Comparison of ENCODE assay signal across 1 cellular context in the genomic region with DNA sequence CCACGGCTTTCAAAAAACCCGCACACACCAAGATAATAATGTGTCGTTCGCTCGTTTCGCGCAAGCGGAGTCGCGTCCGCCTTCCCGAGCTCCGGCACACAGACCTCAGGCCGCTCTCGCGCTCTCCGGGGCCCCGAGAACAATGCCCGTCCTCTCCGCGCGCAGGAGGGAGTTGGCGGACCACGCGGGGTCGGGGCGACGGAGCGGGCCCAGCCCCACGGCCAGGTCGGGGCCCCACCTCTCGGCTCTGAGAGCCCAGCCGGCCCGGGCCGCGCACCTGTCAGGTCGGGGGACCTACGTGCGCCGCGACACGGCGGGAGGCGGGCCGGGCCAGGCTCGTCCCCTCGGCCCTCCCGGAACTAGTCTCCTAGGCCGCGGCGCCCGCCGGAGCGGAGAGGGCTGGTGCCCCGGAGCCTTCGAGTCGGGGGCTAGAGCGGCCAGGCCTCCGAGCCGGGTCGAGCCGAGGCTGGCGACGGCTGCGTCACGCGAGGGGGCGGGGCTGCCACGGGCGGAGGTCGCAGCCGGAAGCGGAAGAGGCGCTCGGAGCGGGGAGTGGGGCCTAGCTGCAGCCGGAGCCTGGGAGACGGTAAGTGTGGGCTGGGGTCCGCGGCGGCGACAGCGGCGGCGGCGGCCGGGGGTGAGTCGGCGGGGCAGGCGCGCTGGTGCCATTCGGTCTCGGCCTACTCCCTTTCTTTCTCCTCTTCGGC.
A peak's percentile ranks its signal among the peaks of the same experiment; 100 is the strongest.
TF ChIP-seq lines count a peak whose summit lies in the region.

A gene (plus strand): TSS at position 524 of the 707 bp plus-strand sequence. CDS start 3,361 bp downstream, outside the sequence.

TF ChIP-seq in K562, 482 proteins besides CTCF, POLR2A, EP300 and RAD21 (continued from another document and continues in another):
- no peak for TF ChIP-seq MEIS2 (IDR thresholded peaks at IDR 0.05; ENCODE audit: partially characterized antibody)
- TF ChIP-seq RBM22 (IDR thresholded peaks at IDR 0.05; ENCODE audit: low read depth, low read length, poor library complexity, severe bottlenecking), result peak; percentile 58
- TF ChIP-seq EP400 (IDR thresholded peaks at IDR 0.05), result peak; percentile 62; the same call in 1 of the 2 replicates
- peak; percentile 72; the same call in 1 of the 2 replicates for TF ChIP-seq HNRNPL (IDR thresholded peaks at IDR 0.05; ENCODE audit: low read depth, low read length)
- peak in 2 of 3 experiments; percentile 39 to 49 for TF ChIP-seq YY1 (IDR thresholded peaks at IDR 0.05; ENCODE audit: borderline replicate concordance in 1 of 3, control insufficient read depth in 1 of 3, extremely low read depth in 1 of 3, insufficient read depth in 3 of 3, insufficient read length in 1 of 3, insufficient replicate concordance in 2 of 3, low read depth in 1 of 3, low read length in 2 of 3)
- TF ChIP-seq, protein P1, sequence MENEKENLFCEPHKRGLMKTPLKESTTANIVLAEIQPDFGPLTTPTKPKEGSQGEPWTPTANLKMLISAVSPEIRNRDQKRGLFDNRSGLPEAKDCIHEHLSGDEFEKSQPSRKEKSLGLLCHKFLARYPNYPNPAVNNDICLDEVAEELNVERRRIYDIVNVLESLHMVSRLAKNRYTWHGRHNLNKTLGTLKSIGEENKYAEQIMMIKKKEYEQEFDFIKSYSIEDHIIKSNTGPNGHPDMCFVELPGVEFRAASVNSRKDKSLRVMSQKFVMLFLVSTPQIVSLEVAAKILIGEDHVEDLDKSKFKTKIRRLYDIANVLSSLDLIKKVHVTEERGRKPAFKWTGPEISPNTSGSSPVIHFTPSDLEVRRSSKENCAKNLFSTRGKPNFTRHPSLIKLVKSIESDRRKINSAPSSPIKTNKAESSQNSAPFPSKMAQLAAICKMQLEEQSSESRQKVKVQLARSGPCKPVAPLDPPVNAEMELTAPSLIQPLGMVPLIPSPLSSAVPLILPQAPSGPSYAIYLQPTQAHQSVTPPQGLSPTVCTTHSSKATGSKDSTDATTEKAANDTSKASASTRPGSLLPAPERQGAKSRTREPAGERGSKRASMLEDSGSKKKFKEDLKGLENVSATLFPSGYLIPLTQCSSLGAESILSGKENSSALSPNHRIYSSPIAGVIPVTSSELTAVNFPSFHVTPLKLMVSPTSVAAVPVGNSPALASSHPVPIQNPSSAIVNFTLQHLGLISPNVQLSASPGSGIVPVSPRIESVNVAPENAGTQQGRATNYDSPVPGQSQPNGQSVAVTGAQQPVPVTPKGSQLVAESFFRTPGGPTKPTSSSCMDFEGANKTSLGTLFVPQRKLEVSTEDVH (IDR thresholded peaks at IDR 0.05; ENCODE audit: low read depth, partially characterized antibody), result peak; percentile 81
- TF ChIP-seq, protein P2, sequence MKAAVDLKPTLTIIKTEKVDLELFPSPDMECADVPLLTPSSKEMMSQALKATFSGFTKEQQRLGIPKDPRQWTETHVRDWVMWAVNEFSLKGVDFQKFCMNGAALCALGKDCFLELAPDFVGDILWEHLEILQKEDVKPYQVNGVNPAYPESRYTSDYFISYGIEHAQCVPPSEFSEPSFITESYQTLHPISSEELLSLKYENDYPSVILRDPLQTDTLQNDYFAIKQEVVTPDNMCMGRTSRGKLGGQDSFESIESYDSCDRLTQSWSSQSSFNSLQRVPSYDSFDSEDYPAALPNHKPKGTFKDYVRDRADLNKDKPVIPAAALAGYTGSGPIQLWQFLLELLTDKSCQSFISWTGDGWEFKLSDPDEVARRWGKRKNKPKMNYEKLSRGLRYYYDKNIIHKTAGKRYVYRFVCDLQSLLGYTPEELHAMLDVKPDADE (conservative IDR thresholded peaks at IDR 0.05; ENCODE audit: control insufficient read depth, low read depth, low read length), result peak; percentile 87
- TF ChIP-seq, protein P3, sequence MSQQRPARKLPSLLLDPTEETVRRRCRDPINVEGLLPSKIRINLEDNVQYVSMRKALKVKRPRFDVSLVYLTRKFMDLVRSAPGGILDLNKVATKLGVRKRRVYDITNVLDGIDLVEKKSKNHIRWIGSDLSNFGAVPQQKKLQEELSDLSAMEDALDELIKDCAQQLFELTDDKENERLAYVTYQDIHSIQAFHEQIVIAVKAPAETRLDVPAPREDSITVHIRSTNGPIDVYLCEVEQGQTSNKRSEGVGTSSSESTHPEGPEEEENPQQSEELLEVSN (IDR thresholded peaks at IDR 0.05; ENCODE audit: borderline replicate concordance in 1 of 2, extremely low read depth in 1 of 2, insufficient read depth in 1 of 2, insufficient read length in 1 of 2, low read depth in 1 of 2, low read length in 1 of 2, poor library complexity in 1 of 2, severe bottlenecking in 1 of 2), result peak; percentile 15 to 54
- TF ChIP-seq OTX1 (CRISPR knock-in tag; IDR thresholded peaks at IDR 0.05), result 0 out of 2 replicates have a peak, but pooled peaks have one; percentile 4
- peak; percentile 97 for TF ChIP-seq PHF20 (IDR thresholded peaks at IDR 0.05; ENCODE audit: partially characterized antibody)
- TF ChIP-seq, protein P4, sequence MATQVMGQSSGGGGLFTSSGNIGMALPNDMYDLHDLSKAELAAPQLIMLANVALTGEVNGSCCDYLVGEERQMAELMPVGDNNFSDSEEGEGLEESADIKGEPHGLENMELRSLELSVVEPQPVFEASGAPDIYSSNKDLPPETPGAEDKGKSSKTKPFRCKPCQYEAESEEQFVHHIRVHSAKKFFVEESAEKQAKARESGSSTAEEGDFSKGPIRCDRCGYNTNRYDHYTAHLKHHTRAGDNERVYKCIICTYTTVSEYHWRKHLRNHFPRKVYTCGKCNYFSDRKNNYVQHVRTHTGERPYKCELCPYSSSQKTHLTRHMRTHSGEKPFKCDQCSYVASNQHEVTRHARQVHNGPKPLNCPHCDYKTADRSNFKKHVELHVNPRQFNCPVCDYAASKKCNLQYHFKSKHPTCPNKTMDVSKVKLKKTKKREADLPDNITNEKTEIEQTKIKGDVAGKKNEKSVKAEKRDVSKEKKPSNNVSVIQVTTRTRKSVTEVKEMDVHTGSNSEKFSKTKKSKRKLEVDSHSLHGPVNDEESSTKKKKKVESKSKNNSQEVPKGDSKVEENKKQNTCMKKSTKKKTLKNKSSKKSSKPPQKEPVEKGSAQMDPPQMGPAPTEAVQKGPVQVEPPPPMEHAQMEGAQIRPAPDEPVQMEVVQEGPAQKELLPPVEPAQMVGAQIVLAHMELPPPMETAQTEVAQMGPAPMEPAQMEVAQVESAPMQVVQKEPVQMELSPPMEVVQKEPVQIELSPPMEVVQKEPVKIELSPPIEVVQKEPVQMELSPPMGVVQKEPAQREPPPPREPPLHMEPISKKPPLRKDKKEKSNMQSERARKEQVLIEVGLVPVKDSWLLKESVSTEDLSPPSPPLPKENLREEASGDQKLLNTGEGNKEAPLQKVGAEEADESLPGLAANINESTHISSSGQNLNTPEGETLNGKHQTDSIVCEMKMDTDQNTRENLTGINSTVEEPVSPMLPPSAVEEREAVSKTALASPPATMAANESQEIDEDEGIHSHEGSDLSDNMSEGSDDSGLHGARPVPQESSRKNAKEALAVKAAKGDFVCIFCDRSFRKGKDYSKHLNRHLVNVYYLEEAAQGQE (CRISPR knock-in tag; IDR thresholded peaks at IDR 0.05; ENCODE audit: low read depth), result peak; percentile 12; the same call in 1 of the 2 replicates
- TF ChIP-seq ETV5 (CRISPR knock-in tag; IDR thresholded peaks at IDR 0.05; ENCODE audit: low read depth), result peak; percentile 92
- TF ChIP-seq, protein P5, sequence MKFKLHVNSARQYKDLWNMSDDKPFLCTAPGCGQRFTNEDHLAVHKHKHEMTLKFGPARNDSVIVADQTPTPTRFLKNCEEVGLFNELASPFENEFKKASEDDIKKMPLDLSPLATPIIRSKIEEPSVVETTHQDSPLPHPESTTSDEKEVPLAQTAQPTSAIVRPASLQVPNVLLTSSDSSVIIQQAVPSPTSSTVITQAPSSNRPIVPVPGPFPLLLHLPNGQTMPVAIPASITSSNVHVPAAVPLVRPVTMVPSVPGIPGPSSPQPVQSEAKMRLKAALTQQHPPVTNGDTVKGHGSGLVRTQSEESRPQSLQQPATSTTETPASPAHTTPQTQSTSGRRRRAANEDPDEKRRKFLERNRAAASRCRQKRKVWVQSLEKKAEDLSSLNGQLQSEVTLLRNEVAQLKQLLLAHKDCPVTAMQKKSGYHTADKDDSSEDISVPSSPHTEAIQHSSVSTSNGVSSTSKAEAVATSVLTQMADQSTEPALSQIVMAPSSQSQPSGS (CRISPR knock-in tag; IDR thresholded peaks at IDR 0.05), result peak; percentile 90; the same call in 1 of the 2 replicates
- peak; percentile 95 for TF ChIP-seq BHLHE40 (IDR thresholded peaks at IDR 0.05; ENCODE audit: low read length)
- TF ChIP-seq ZNF583 (CRISPR knock-in tag; IDR thresholded peaks at IDR 0.05), result no peak
- no peak for TF ChIP-seq HMG20A (CRISPR knock-in tag; conservative IDR thresholded peaks at IDR 0.05)
- TF ChIP-seq ZBTB1 (CRISPR knock-in tag; IDR thresholded peaks at IDR 0.05; ENCODE audit: borderline replicate concordance, low read depth), result peak; percentile 66; the same call in 1 of the 2 replicates
- no peak for TF ChIP-seq FOXA1 (IDR thresholded peaks at IDR 0.05; ENCODE audit: borderline replicate concordance)
- TF ChIP-seq, protein P6, sequence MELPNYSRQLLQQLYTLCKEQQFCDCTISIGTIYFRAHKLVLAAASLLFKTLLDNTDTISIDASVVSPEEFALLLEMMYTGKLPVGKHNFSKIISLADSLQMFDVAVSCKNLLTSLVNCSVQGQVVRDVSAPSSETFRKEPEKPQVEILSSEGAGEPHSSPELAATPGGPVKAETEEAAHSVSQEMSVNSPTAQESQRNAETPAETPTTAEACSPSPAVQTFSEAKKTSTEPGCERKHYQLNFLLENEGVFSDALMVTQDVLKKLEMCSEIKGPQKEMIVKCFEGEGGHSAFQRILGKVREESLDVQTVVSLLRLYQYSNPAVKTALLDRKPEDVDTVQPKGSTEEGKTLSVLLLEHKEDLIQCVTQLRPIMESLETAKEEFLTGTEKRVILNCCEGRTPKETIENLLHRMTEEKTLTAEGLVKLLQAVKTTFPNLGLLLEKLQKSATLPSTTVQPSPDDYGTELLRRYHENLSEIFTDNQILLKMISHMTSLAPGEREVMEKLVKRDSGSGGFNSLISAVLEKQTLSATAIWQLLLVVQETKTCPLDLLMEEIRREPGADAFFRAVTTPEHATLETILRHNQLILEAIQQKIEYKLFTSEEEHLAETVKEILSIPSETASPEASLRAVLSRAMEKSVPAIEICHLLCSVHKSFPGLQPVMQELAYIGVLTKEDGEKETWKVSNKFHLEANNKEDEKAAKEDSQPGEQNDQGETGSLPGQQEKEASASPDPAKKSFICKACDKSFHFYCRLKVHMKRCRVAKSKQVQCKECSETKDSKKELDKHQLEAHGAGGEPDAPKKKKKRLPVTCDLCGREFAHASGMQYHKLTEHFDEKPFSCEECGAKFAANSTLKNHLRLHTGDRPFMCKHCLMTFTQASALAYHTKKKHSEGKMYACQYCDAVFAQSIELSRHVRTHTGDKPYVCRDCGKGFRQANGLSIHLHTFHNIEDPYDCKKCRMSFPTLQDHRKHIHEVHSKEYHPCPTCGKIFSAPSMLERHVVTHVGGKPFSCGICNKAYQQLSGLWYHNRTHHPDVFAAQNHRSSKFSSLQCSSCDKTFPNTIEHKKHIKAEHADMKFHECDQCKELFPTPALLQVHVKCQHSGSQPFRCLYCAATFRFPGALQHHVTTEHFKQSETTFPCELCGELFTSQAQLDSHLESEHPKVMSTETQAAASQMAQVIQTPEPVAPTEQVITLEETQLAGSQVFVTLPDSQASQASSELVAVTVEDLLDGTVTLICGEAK (IDR thresholded peaks at IDR 0.05), result peak; percentile 95
- TF ChIP-seq, protein P6 (CRISPR knock-in tag; IDR thresholded peaks at IDR 0.05), result no peak
- TF ChIP-seq, protein P7, sequence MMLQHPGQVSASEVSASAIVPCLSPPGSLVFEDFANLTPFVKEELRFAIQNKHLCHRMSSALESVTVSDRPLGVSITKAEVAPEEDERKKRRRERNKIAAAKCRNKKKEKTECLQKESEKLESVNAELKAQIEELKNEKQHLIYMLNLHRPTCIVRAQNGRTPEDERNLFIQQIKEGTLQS (IDR thresholded peaks at IDR 0.05), result no peak
- TF ChIP-seq, protein P7 (CRISPR knock-in tag; conservative IDR thresholded peaks at IDR 0.05), result no peak
- TF ChIP-seq ATF1 (CRISPR knock-in tag; IDR thresholded peaks at IDR 0.05), result peak; percentile 51; the same call in 1 of the 2 replicates
- TF ChIP-seq ATF1 (tag; IDR thresholded peaks at IDR 0.05), result peak; percentile 95
- TF ChIP-seq, protein P8, sequence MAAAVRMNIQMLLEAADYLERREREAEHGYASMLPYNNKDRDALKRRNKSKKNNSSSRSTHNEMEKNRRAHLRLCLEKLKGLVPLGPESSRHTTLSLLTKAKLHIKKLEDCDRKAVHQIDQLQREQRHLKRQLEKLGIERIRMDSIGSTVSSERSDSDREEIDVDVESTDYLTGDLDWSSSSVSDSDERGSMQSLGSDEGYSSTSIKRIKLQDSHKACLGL (CRISPR knock-in tag; IDR thresholded peaks at IDR 0.05; ENCODE audit: borderline replicate concordance, poor library complexity, severe bottlenecking), result peak; percentile 15
- TF ChIP-seq GTF2F1 (IDR thresholded peaks at IDR 0.05; ENCODE audit: low read depth, low read length), result peak; percentile 30; the same call in 1 of the 2 replicates
- TF ChIP-seq RBFOX2 (IDR thresholded peaks at IDR 0.05; ENCODE audit: low read depth, low read length), result peak; percentile 93
- no peak for TF ChIP-seq FOXM1 (IDR thresholded peaks at IDR 0.05; ENCODE audit: low read depth)
- TF ChIP-seq FOXM1 (CRISPR knock-in tag; IDR thresholded peaks at IDR 0.05; ENCODE audit: low read depth), result peak; percentile 70
- no peak for TF ChIP-seq SIX5 (IDR thresholded peaks at IDR 0.05; ENCODE audit: borderline replicate concordance in 1 of 2, insufficient read depth in 1 of 2, low read depth in 1 of 2, low read length in 2 of 2)
